In genomic region chr11:65013692-65014145, GRCh38 we compare ENCODE assay signal across 8 cellular contexts. TPM values are rescaled to one million over a fixed set of nuclear protein-coding genes. Genes with fewer than 3 reads are reported as not detected.
A peak's percentile ranks its signal among the peaks of the same experiment; 100 is the strongest.
DNase-seq lines count a peak whose midpoint lies in the region; ATAC-seq and TF ChIP-seq lines count a peak whose summit lies in the region.

No MANE protein-coding gene starts in this region.

- no peaks in the 10 kb centered on the region for H4K20me1 ChIP-seq in DOHH2 (ENCODE audit: control insufficient read depth, insufficient read depth, low read depth, low read length)
- no peaks in the 10 kb centered on the region for H4K20me1 ChIP-seq in osteoblast (ENCODE audit: insufficient read depth, low read length)

- 0 to 1% methylated on average over 23 to 29 of the region's 37 CpGs for WGBS in tibial nerve, 2 donors

- peaks cover 7% of the 10 kb centered on the region for H3K36me3 Mint-ChIP-seq in activated naive CD4-positive, alpha-beta T cell treated with anti-CD3 and anti-CD28 coated beads, Interleukin-2, amount 50 U/mL, for 24 hours
- peaks cover 4% of the 10 kb centered on the region for H3K36me3 Mint-ChIP-seq in glutamatergic neuron (ENCODE audit: unreplicated experiment)

- H3F3A ChIP-seq in DOHH2 (ENCODE audit: control insufficient read depth, insufficient read depth), result peaks cover 6% of the 10 kb centered on the region; the same call in 1 of the 2 replicates

- H3K79me2 ChIP-seq in DOHH2 (ENCODE audit: control insufficient read depth, low read length), result peaks cover 34% of the 10 kb centered on the region
- H3K79me2 ChIP-seq in osteoblast (ENCODE audit: insufficient read depth, low read length), result peaks cover 15% of the 10 kb centered on the region

- H2AFZ ChIP-seq in osteoblast (ENCODE audit: low read length), result peak overlapping the region; percentile 99

- H3K27ac ChIP-seq in DOHH2 (ENCODE audit: low read depth, low read length), result peak overlapping the region; percentile 89
- H3K27ac ChIP-seq in osteoblast (ENCODE audit: low read depth, low read length), result peak overlapping the region; percentile 97
- H3K27ac ChIP-seq in tibial nerve, result peak overlapping the region; percentile 94 to 100 (median 95)

- H3K27me3 ChIP-seq in DOHH2 (ENCODE audit: control insufficient read depth, low read length) (no peaks in the 10 kb centered on the region), osteoblast (ENCODE audit: insufficient read depth, low read length) (no peaks in the 10 kb centered on the region), tibial nerve (no peaks in the 10 kb centered on the region)

- H3K4me1 ChIP-seq in DOHH2 (ENCODE audit: control insufficient read depth, low read length) (peaks cover 42% of the 10 kb centered on the region), osteoblast (ENCODE audit: insufficient read depth, low read length) (peaks cover 12% of the 10 kb centered on the region), tibial nerve (peaks cover 0 to 30% (median 15%) of the 10 kb centered on the region in 4 donors)

- H3K9me3 Mint-ChIP-seq in activated naive CD4-positive, alpha-beta T cell treated with anti-CD3 and anti-CD28 coated beads, Interleukin-2, amount 50 U/mL, for 24 hours, result no peaks in the 10 kb centered on the region
- peaks cover 2% of the 10 kb centered on the region for H3K9me3 Mint-ChIP-seq in glutamatergic neuron (ENCODE audit: unreplicated experiment)

- TF ChIP-seq POLR2A in tibial nerve (IDR thresholded peaks at IDR 0.05), result peak; percentile 37 to 70

- TF ChIP-seq CTCF in DOHH2 (IDR thresholded peaks at IDR 0.05; ENCODE audit: low read depth, low read length, poor library complexity, severe bottlenecking), result peak; percentile 69
- peak; percentile 87 for TF ChIP-seq CTCF in glutamatergic neuron (IDR thresholded peaks at IDR 0.05; ENCODE audit: partially characterized antibody, unreplicated experiment)
- no peak for TF ChIP-seq CTCF in osteoblast (IDR thresholded peaks at IDR 0.05; ENCODE audit: extremely low read depth, low read depth, low read length)
- peak in 1 of 5 experiments; percentile 96 for TF ChIP-seq CTCF in tibial nerve (IDR thresholded peaks at IDR 0.05)

- H3K9me2 ChIP-seq in DOHH2 (replicated peaks; ENCODE audit: control insufficient read depth, low read length), result no peaks in the 10 kb centered on the region

- peak overlapping the region; percentile 83 for H3K4me3 ChIP-seq in DOHH2 (ENCODE audit: low read length)
- H3K4me3 ChIP-seq in osteoblast (ENCODE audit: insufficient read depth, low read length), result peak overlapping the region; percentile 96
- peak overlapping the region; percentile 67 to 93 (median 84) for H3K4me3 ChIP-seq in tibial nerve

- peak; percentile 89 for DNase-seq in HuH-7.5 (ENCODE audit: low spot score)
- DNase-seq in RPMI8226, result peak; percentile 95
- peak; percentile 96 for DNase-seq in glutamatergic neuron
- DNase-seq in osteoblast (ENCODE audit: insufficient read length, low spot score, missing footprints), result peak; percentile 99
- peak; percentile 78 to 80 for DNase-seq in tibial nerve (ENCODE audit: low spot score in 2 of 2)

- no peaks in the 10 kb centered on the region for H3K27me3 Mint-ChIP-seq in activated naive CD4-positive, alpha-beta T cell treated with anti-CD3 and anti-CD28 coated beads, Interleukin-2, amount 50 U/mL, for 24 hours
- H3K27me3 Mint-ChIP-seq in glutamatergic neuron (ENCODE audit: unreplicated experiment), result no peaks in the 10 kb centered on the region

- H3K4me3 Mint-ChIP-seq in activated naive CD4-positive, alpha-beta T cell treated with anti-CD3 and anti-CD28 coated beads, Interleukin-2, amount 50 U/mL, for 24 hours, result peak overlapping the region; percentile 89
- peak overlapping the region; percentile 88 for H3K4me3 Mint-ChIP-seq in glutamatergic neuron (ENCODE audit: unreplicated experiment)

- H3K9me3 ChIP-seq in DOHH2 (ENCODE audit: control insufficient read depth, insufficient read depth, low read length) (no peaks in the 10 kb centered on the region), osteoblast (ENCODE audit: low read depth, low read length) (no peaks in the 10 kb centered on the region), tibial nerve (no peaks in the 10 kb centered on the region)

- H3K4me2 ChIP-seq in DOHH2 (ENCODE audit: low read length) (peak overlapping the region; percentile 81), osteoblast (ENCODE audit: insufficient read depth, low read length) (peak overlapping the region; percentile 98)

- H3K4me1 Mint-ChIP-seq in activated naive CD4-positive, alpha-beta T cell treated with anti-CD3 and anti-CD28 coated beads, Interleukin-2, amount 50 U/mL, for 24 hours, result peaks cover 28% of the 10 kb centered on the region
- peaks cover 5% of the 10 kb centered on the region for H3K4me1 Mint-ChIP-seq in glutamatergic neuron (ENCODE audit: low read depth, unreplicated experiment)

- TF ChIP-seq EP300 in tibial nerve (IDR thresholded peaks at IDR 0.05), result peak in 1 of 2 donors; percentile 65

- peak overlapping the region; percentile 95 for H3K27ac Mint-ChIP-seq in activated naive CD4-positive, alpha-beta T cell treated with anti-CD3 and anti-CD28 coated beads, Interleukin-2, amount 50 U/mL, for 24 hours
- H3K27ac Mint-ChIP-seq in glutamatergic neuron (ENCODE audit: unreplicated experiment), result peak overlapping the region; percentile 92

- peak; percentile 71 for ATAC-seq in GM21529 (IDR thresholded peaks at IDR 0.05; ENCODE audit: unreplicated experiment)

- peaks cover 26% of the 10 kb centered on the region for H3K36me3 ChIP-seq in DOHH2 (ENCODE audit: control insufficient read depth, low read length)
- H3K36me3 ChIP-seq in osteoblast (ENCODE audit: insufficient read depth, low read length), result peaks cover 10% of the 10 kb centered on the region
- peaks cover 0 to 10% (median 0%) of the 10 kb centered on the region in 3 donors for H3K36me3 ChIP-seq in tibial nerve

RNA-seq across cellular contexts. Expression of gene ARL2, which starts 0.2 kb away (rescaled TPM):
- total RNA-seq in glutamatergic neuron (ENCODE audit: unreplicated experiment), result 68.4 TPM
- total RNA-seq in osteoblast, result 66.3 and 78.5 TPM in 2 replicates
- 100 to 1,000 TPM; 174 to 267 (median 193) TPM for total RNA-seq in tibial nerve

RNA-seq across cellular contexts. Expression of gene SNX15, which starts 13.5 kb away (rescaled TPM):
- total RNA-seq in glutamatergic neuron (ENCODE audit: unreplicated experiment) (40.4 TPM), osteoblast (12.3 and 13.0 TPM in 2 replicates), tibial nerve (10 to 100 TPM; 17.1 to 33.3 (median 24.2) TPM)

RNA-seq across cellular contexts. Expression of gene BATF2, which starts 16.9 kb away (rescaled TPM):
- not detected for total RNA-seq in glutamatergic neuron (ENCODE audit: unreplicated experiment)
- 0.29 and 1.4 TPM in 2 replicates for total RNA-seq in osteoblast
- 1 to 10 TPM in 3 of 4 donors, under 1 TPM in 1; 0.63 to 9.6 (median 1.5) TPM for total RNA-seq in tibial nerve

RNA-seq across cellular contexts. Expression of gene SAC3D1, which starts 27.3 kb away (rescaled TPM):
- total RNA-seq in glutamatergic neuron (ENCODE audit: unreplicated experiment) (14.4 TPM), osteoblast (7.6 and 9.7 TPM in 2 replicates), tibial nerve (10 to 100 TPM; 10.6 to 16.3 (median 14.1) TPM)

RNA-seq across cellular contexts. Expression of gene MAJIN, which starts 41.8 kb away (rescaled TPM):
- total RNA-seq in glutamatergic neuron (ENCODE audit: unreplicated experiment), result not detected
- not detected in 2 replicates for total RNA-seq in osteoblast
- total RNA-seq in tibial nerve, result not detected

Comparison
In these comparisons a context has a peak if more than half of its experiments do, and no peak if none do; other contexts are left out.
1. Peak in every context shown above with its lines: DNase-seq, ATAC-seq, H3K4me3 ChIP-seq and H3K27ac ChIP-seq.